14 cellular contexts compared by ENCODE assay signal in genomic region chr3:41991399-41991798, GRCh38. TPM values are rescaled to one million over a fixed set of nuclear protein-coding genes. Genes with fewer than 3 reads are reported as not detected.
A peak's percentile ranks its signal among the peaks of the same experiment; 100 is the strongest.
DNase-seq lines count a peak whose midpoint lies in the region; ATAC-seq and TF ChIP-seq lines count a peak whose summit lies in the region.
"Had no signal": no experiment of that assay in that cellular context is flagged by ENCODE, and none has a peak within 500 bp of the region (broad histone marks: within the 10 kb centered on the region; RNA-seq: fewer than 3 reads in every experiment).

No MANE protein-coding gene starts in this region.

- H3K4me1 Mint-ChIP-seq in nephron progenitor cell (no peaks in the 10 kb centered on the region), natural killer cell (no peaks in the 10 kb centered on the region)
- H3K4me1 Mint-ChIP-seq: B cell had no signal

- H3K27ac Mint-ChIP-seq in nephron progenitor cell (peak overlapping the region; percentile 60), natural killer cell (no peak overlapping the region)
- H3K27ac Mint-ChIP-seq: B cell; CD8-positive, alpha-beta T cell had no signal

- H3K27me3 Mint-ChIP-seq in nephron progenitor cell (ENCODE audit: low read depth, poor library complexity) (no peaks in the 10 kb centered on the region), natural killer cell (ENCODE audit: low read depth in 2 of 2) (peaks cover 0 to 3% of the 10 kb centered on the region in 2 donors)
- H3K27me3 Mint-ChIP-seq: B cell had no signal

- intact Hi-C loops in natural killer cell (cut with micrococcal nuclease), result no loop called here

- H3K36me3 Mint-ChIP-seq in nephron progenitor cell (ENCODE audit: low read depth), result no peaks in the 10 kb centered on the region
- H3K36me3 Mint-ChIP-seq in natural killer cell, result no peaks in the 10 kb centered on the region
- H3K36me3 Mint-ChIP-seq: CD8-positive, alpha-beta T cell had no signal

- no peaks in the 10 kb centered on the region for H3K36me3 ChIP-seq in BE2C
- H3K36me3 ChIP-seq in HEK293 (ENCODE audit: control insufficient read depth in 2 of 2, insufficient read depth in 1 of 2, low read length in 2 of 2), result no peaks in the 10 kb centered on the region

- CTCF ChIA-PET in HEK293 (lab: Yijun Ruan, JAX), result no interaction called here

- DNase-seq in BE2C (peak; percentile 15), SK-N-DZ (ENCODE audit: low spot score) (peak; percentile 29), nephron progenitor cell (no peak), RKO (ENCODE audit: low spot score) (no peak), natural killer cell (no peak), GM13977 (ENCODE audit: low spot score) (no peak)
- DNase-seq: CD8-positive, alpha-beta T cell; COR-L47; HCEC 1CT had no signal

- POLR2A ChIA-PET in HEK293 (lab: Yijun Ruan, JAX), result no interaction called here

- H3K4me3 Mint-ChIP-seq in nephron progenitor cell (no peak overlapping the region), natural killer cell (no peak overlapping the region)
- H3K4me3 Mint-ChIP-seq: B cell; CD8-positive, alpha-beta T cell had no signal

- in situ Hi-C loops in GM13977 (cut with MboI; ENCODE audit: low pct_unique_long_range_greater_than_20kb, low sequenced_read_pairs, unreplicated experiment), result no loop called here

- no peak for TF ChIP-seq CTCF in BE2C (IDR thresholded peaks at IDR 0.05; ENCODE audit: low read depth, low read length)
- no peak for TF ChIP-seq CTCF in HEK293 (tag by site-specific recombination; IDR thresholded peaks at IDR 0.05)
- no peak for TF ChIP-seq CTCF in nephron progenitor cell (IDR thresholded peaks at IDR 0.05)
- no peak for TF ChIP-seq CTCF in natural killer cell (IDR thresholded peaks at IDR 0.05)
- no peak for TF ChIP-seq CTCF in GM13977 (IDR thresholded peaks at IDR 0.05; ENCODE audit: extremely low read depth, insufficient read depth, missing control alignments)

- H3K4me3 ChIP-seq in BE2C (ENCODE audit: low read depth, low read length), result no peak overlapping the region
- H3K4me3 ChIP-seq in HEK293 (ENCODE audit: low read depth, low read length), result no peak overlapping the region

- ATAC-seq in HG02759 (IDR thresholded peaks at IDR 0.05; ENCODE audit: unreplicated experiment), result no peak
- no peak for ATAC-seq in natural killer cell
- ATAC-seq: CD8-positive, alpha-beta T cell had no signal

- no peaks in the 10 kb centered on the region for H3K27me3 ChIP-seq in BE2C

- H3K9me3 ChIP-seq in BE2C (no peaks in the 10 kb centered on the region), HEK293 (ENCODE audit: control insufficient read depth, insufficient read depth, low read depth, low read length) (no peaks in the 10 kb centered on the region)

- H3K4me1 ChIP-seq in BE2C (no peaks in the 10 kb centered on the region), HEK293 (ENCODE audit: control insufficient read depth, insufficient read depth, low read length) (no peaks in the 10 kb centered on the region)

- no peak overlapping the region for H3K27ac ChIP-seq in HEK293 (ENCODE audit: extremely low read depth, low read depth, low read length)
- H3K27ac ChIP-seq: C4-2B, HL-60 had no signal

- H3K9me3 Mint-ChIP-seq in nephron progenitor cell (no peaks in the 10 kb centered on the region), natural killer cell (no peaks in the 10 kb centered on the region)
- H3K9me3 Mint-ChIP-seq: CD8-positive, alpha-beta T cell had no signal

TF ChIP-seq in HEK293, 187 proteins besides CTCF, POLR2A, EP300 and RAD21:
- TF ChIP-seq ZNF324 (tag by site-specific recombination; IDR thresholded peaks at IDR 0.05) (no peak), SP7 (tag by site-specific recombination; IDR thresholded peaks at IDR 0.05) (peak; percentile 37; the same call in 1 of the 2 replicates), HIC1 (tag by site-specific recombination; IDR thresholded peaks at IDR 0.05) (no peak)

RNA-seq across cellular contexts. Expression of gene ULK4, which starts 29.5 kb away (rescaled TPM):
- 0.54 TPM for polyA plus RNA-seq in BE2C (2012; ENCODE audit: insufficient read depth, insufficient read length, low read depth)
- polyA plus RNA-seq in SK-N-DZ (2014; cell fraction: cytosol; rRNA removed), result 2.1 and 4.1 TPM in 2 replicates
- polyA plus RNA-seq in SK-N-DZ (2014; cell fraction: nucleus; rRNA removed), result 2.1 and 3.3 TPM in 2 replicates
- 10 to 100 TPM; 19.2 to 25.7 (median 21.2) TPM for total RNA-seq in natural killer cell

Comparison
In these comparisons a context has a peak if more than half of its experiments do, and no peak if none do; other contexts are left out.
1. DNase-seq: peak in BE2C (single experiment) and SK-N-DZ (single experiment); none in nephron progenitor cell (single experiment), RKO (single experiment), natural killer cell (single experiment) and GM13977 (single experiment).